Comparison of ENCODE assay signal across 30 cellular contexts in genomic region chr19:15120135-15121026, GRCh38. TPM values are rescaled to one million over a fixed set of nuclear protein-coding genes. Genes with fewer than 3 reads are reported as not detected.
DNase-seq lines count a peak whose midpoint lies in the region; ATAC-seq and TF ChIP-seq lines count a peak whose summit lies in the region.
"Had no signal": no experiment of that assay in that cellular context is flagged by ENCODE, and none has a peak within 500 bp of the region (broad histone marks: within the 10 kb centered on the region; RNA-seq: fewer than 3 reads in every experiment).

No MANE protein-coding gene starts in this region.

- in situ Hi-C loops in GM23248 (cut with MboI) = no loop called here

- TF ChIP-seq EP300 in suprapubic skin (IDR thresholded peaks at IDR 0.05) = no peak

- ATAC-seq in stimulated activated effector memory CD8-positive, alpha-beta T cell treated with anti-CD3 and anti-CD28 coated beads, Interleukin-12 subunit alpha, Interleukin-12 subunit beta, amount 100 ng/mL, for 72 hours = no peak
- ATAC-seq: GM12878, heart right ventricle, psoas muscle, SK-N-SH treated with all-trans-retinoic acid at 6 μM for 48 hours, upper lobe of right lung had no signal

- no peak overlapping the region for H3K27ac ChIP-seq in suprapubic skin
- no peak overlapping the region for H3K27ac ChIP-seq in GM23248
- no peak overlapping the region for H3K27ac ChIP-seq in thyroid gland
- H3K27ac ChIP-seq: ascending aorta, heart right ventricle, psoas muscle, upper lobe of right lung had no signal

- H4K20me1 ChIP-seq in GM23248 (ENCODE audit: insufficient read depth) = no peaks in the 10 kb centered on the region

- H3K27me3 Mint-ChIP-seq in activated naive CD8-positive, alpha-beta T cell treated with anti-CD3 and anti-CD28 coated beads for 36 hours = no peaks in the 10 kb centered on the region
- H3K27me3 Mint-ChIP-seq: activated naive CD4-positive, alpha-beta T cell treated with anti-CD3 and anti-CD28 coated beads, Interleukin-2, amount 50 U/mL, for 24 hours had no signal

- H3K4me3 Mint-ChIP-seq in activated naive CD8-positive, alpha-beta T cell treated with anti-CD3 and anti-CD28 coated beads for 36 hours = no peak overlapping the region
- no peak overlapping the region for H3K4me3 Mint-ChIP-seq in stimulated activated effector memory CD8-positive, alpha-beta T cell treated with anti-CD3 and anti-CD28 coated beads, Interleukin-12 subunit alpha, Interleukin-12 subunit beta, amount 100 ng/mL, for 72 hours
- H3K4me3 Mint-ChIP-seq: activated naive CD4-positive, alpha-beta T cell treated with anti-CD3 and anti-CD28 coated beads, Interleukin-2, amount 50 U/mL, for 24 hours; immature natural killer cell had no signal

- H3K36me3 ChIP-seq in suprapubic skin (peaks cover 74% of the 10 kb centered on the region), GM23248 (ENCODE audit: low read depth) (peaks cover 5% of the 10 kb centered on the region), thyroid gland (peaks cover 43 to 52% of the 10 kb centered on the region in 2 donors)

- peak; percentile 42 for DNase-seq in activated effector memory CD4-positive, alpha-beta T cell treated with anti-CD3 and anti-CD28 coated beads, Interleukin-2, amount 50 U/mL, for 16 hours
- no peak for DNase-seq in activated effector memory CD4-positive, alpha-beta T cell treated with Interleukin-2 at 50 U/mL for 16 hours
- DNase-seq in activated naive CD8-positive, alpha-beta T cell treated with anti-CD3 and anti-CD28 coated beads for 36 hours = no peak
- DNase-seq in iPS-NIHi11 (ENCODE audit: low spot score) = peak; percentile 43
- DNase-seq in stimulated activated effector memory CD8-positive, alpha-beta T cell treated with anti-CD3 and anti-CD28 coated beads, Interleukin-12 subunit alpha, Interleukin-12 subunit beta, amount 100 ng/mL, for 72 hours (ENCODE audit: low spot score in 2 of 2) = no peak
- no peak for DNase-seq in suprapubic skin (ENCODE audit: low spot score in 2 of 2)
- no peak for DNase-seq in GM23248
- DNase-seq in thyroid gland = no peak
- DNase-seq: activated CD4-positive, alpha-beta T cell treated with anti-CD3 and anti-CD28 coated beads, Interleukin-2, amount 50 U/mL, for 1 hour; DMS79; erythroblast; heart right ventricle; immature natural killer cell; Kasumi-1; NCI-H1048; NCI-H1930; psoas muscle; stimulated activated CD8-positive, alpha-beta memory T cell treated with anti-CD3 and anti-CD28 coated beads, Interleukin-4, amount 100 ng/mL, for 48 hours; upper lobe of right lung had no signal

- TF ChIP-seq POLR2A in suprapubic skin (IDR thresholded peaks at IDR 0.05) (no peak), thyroid gland (IDR thresholded peaks at IDR 0.05) (no peak)

- H3K4me2 ChIP-seq in GM23248 (ENCODE audit: unreplicated experiment) = no peak overlapping the region

- no peak for TF ChIP-seq CTCF in suprapubic skin (IDR thresholded peaks at IDR 0.05)
- TF ChIP-seq CTCF in thyroid gland (IDR thresholded peaks at IDR 0.05) = no peak

- H3K9me3 Mint-ChIP-seq in activated naive CD8-positive, alpha-beta T cell treated with anti-CD3 and anti-CD28 coated beads for 36 hours = no peaks in the 10 kb centered on the region
- no peaks in the 10 kb centered on the region for H3K9me3 Mint-ChIP-seq in stimulated activated effector memory CD8-positive, alpha-beta T cell treated with anti-CD3 and anti-CD28 coated beads, Interleukin-12 subunit alpha, Interleukin-12 subunit beta, amount 100 ng/mL, for 72 hours
- H3K9me3 Mint-ChIP-seq: activated naive CD4-positive, alpha-beta T cell treated with anti-CD3 and anti-CD28 coated beads, Interleukin-2, amount 50 U/mL, for 24 hours; immature natural killer cell had no signal

- H3K27ac Mint-ChIP-seq in activated naive CD8-positive, alpha-beta T cell treated with anti-CD3 and anti-CD28 coated beads for 36 hours = peak overlapping the region; percentile 58
- peak overlapping the region; percentile 75 for H3K27ac Mint-ChIP-seq in stimulated activated effector memory CD8-positive, alpha-beta T cell treated with anti-CD3 and anti-CD28 coated beads, Interleukin-12 subunit alpha, Interleukin-12 subunit beta, amount 100 ng/mL, for 72 hours

- WGBS in suprapubic skin = 91% methylated on average over 14 of the region's 14 CpGs
- whole genome bisulfite sequencing in GM23248 (ENCODE audit: low coverage in 1 of 2, low lambda C conversion rate in 2 of 2, missing lambda C conversion rate in 2 of 2), 2 experiments = 93 to 94% methylated on average over 14 of the region's 14 CpGs
- 91 to 96% methylated on average over 10 to 14 of the region's 14 CpGs for WGBS in thyroid gland, 2 donors

- H2AFZ ChIP-seq in GM23248 = no peak overlapping the region

- no peak overlapping the region for H3K9ac ChIP-seq in GM23248

- peaks cover 9% of the 10 kb centered on the region for H3K4me1 Mint-ChIP-seq in activated naive CD8-positive, alpha-beta T cell treated with anti-CD3 and anti-CD28 coated beads for 36 hours
- peaks cover 21% of the 10 kb centered on the region for H3K4me1 Mint-ChIP-seq in stimulated activated effector memory CD8-positive, alpha-beta T cell treated with anti-CD3 and anti-CD28 coated beads, Interleukin-12 subunit alpha, Interleukin-12 subunit beta, amount 100 ng/mL, for 72 hours

- H3K9me2 ChIP-seq in GM23248 (ENCODE audit: insufficient read depth) = no peaks in the 10 kb centered on the region

- H3K9me3 ChIP-seq in suprapubic skin = no peaks in the 10 kb centered on the region
- H3K9me3 ChIP-seq in GM23248 (ENCODE audit: low read depth) = no peaks in the 10 kb centered on the region
- H3K9me3 ChIP-seq in thyroid gland = no peaks in the 10 kb centered on the region
- H3K9me3 ChIP-seq: ascending aorta, heart right ventricle, psoas muscle, upper lobe of right lung had no signal

- H3K36me3 Mint-ChIP-seq in activated naive CD8-positive, alpha-beta T cell treated with anti-CD3 and anti-CD28 coated beads for 36 hours = peaks cover 37% of the 10 kb centered on the region
- peaks cover 65% of the 10 kb centered on the region for H3K36me3 Mint-ChIP-seq in stimulated activated effector memory CD8-positive, alpha-beta T cell treated with anti-CD3 and anti-CD28 coated beads, Interleukin-12 subunit alpha, Interleukin-12 subunit beta, amount 100 ng/mL, for 72 hours

- no peak overlapping the region for H3K4me3 ChIP-seq in suprapubic skin
- no peak overlapping the region for H3K4me3 ChIP-seq in GM23248
- no peak overlapping the region for H3K4me3 ChIP-seq in thyroid gland (replicated peaks in 1 of 3)
- H3K4me3 ChIP-seq: ascending aorta, GM12878, heart right ventricle, psoas muscle, upper lobe of right lung had no signal

- H3K4me1 ChIP-seq in suprapubic skin (peaks cover 22% of the 10 kb centered on the region), GM23248 (ENCODE audit: insufficient read depth) (peaks cover 5% of the 10 kb centered on the region; the same call in 1 of the 2 replicates), thyroid gland (peaks cover 18 to 20% of the 10 kb centered on the region in 2 donors)

- intact Hi-C loops in thyroid gland (cut with DNase I) = no loop called here

- H3K27me3 ChIP-seq in suprapubic skin (no peaks in the 10 kb centered on the region), GM23248 (replicated peaks; ENCODE audit: insufficient read depth) (no peaks in the 10 kb centered on the region), thyroid gland (no peaks in the 10 kb centered on the region)
- H3K27me3 ChIP-seq: ascending aorta, heart right ventricle, upper lobe of right lung had no signal

- H3F3A ChIP-seq in GM23248 (ENCODE audit: insufficient read depth) = no peaks in the 10 kb centered on the region

- peaks cover 22% of the 10 kb centered on the region for H3K79me2 ChIP-seq in GM23248 (ENCODE audit: insufficient read depth)

RNA-seq across cellular contexts. Expression of gene SYDE1, which starts 13.2 kb away (rescaled TPM):
- 1 to 10 TPM; 1.6 to 2.4 TPM for total RNA-seq in activated naive CD8-positive, alpha-beta T cell treated with anti-CD3 and anti-CD28 coated beads for 36 hours
- total RNA-seq in suprapubic skin (10 to 100 TPM in 1 of 4 donors, 1 to 10 TPM in 3; 3.8 to 17.8 (median 6.8) TPM), thyroid gland (10 to 100 TPM; 12.6 to 17.9 (median 15.5) TPM)
- total RNA-seq in GM23248 (2014; rRNA removed; shearing (Covaris generic)) = 104 and 113 TPM in 2 replicates
- 15.6 and 16.2 TPM in 2 replicates for polyA plus RNA-seq in GM23248 (2016; fragmentation: Nextera tagmentation; extraction: Ambion mirVana)
- total RNA-seq: GM12878, mononuclear cell had no signal
- polyA plus RNA-seq: GM12878, immature natural killer cell, neural cell had no signal

RNA-seq across cellular contexts. Expression of gene OR1I1, which starts 38.4 kb away (rescaled TPM):
- not detected for total RNA-seq in activated naive CD8-positive, alpha-beta T cell treated with anti-CD3 and anti-CD28 coated beads for 36 hours
- total RNA-seq in suprapubic skin = not detected
- not detected in 2 replicates for total RNA-seq in GM23248 (2014; rRNA removed; shearing (Covaris generic))
- not detected in 2 replicates for polyA plus RNA-seq in GM23248 (2016; fragmentation: Nextera tagmentation; extraction: Ambion mirVana)
- not detected for total RNA-seq in thyroid gland
- total RNA-seq: ascending aorta; cerebellum; fibroblast of villous mesenchyme; GM12878; heart right ventricle; liver; mononuclear cell; psoas muscle; skeletal muscle tissue; T-helper 2 cell treated with Interferon-gamma antibody and Interleukin-4, amounts not matched to agents 100 ng/mL and 5 ng/mL, for 36 hours; upper lobe of right lung had no signal
- polyA plus RNA-seq: GM12878, heart right ventricle, immature natural killer cell, liver, neural cell, psoas muscle had no signal

Comparison
In these comparisons a context has a peak if more than half of its experiments do, and no peak if none do; other contexts are left out.
1. DNase-seq: peak in activated effector memory CD4-positive, alpha-beta T cell treated with anti-CD3 and anti-CD28 coated beads, Interleukin-2, amount 50 U/mL, for 16 hours (single experiment) and iPS-NIHi11 (single experiment); none in activated effector memory CD4-positive, alpha-beta T cell treated with Interleukin-2 at 50 U/mL for 16 hours (single experiment), activated naive CD8-positive, alpha-beta T cell treated with anti-CD3 and anti-CD28 coated beads for 36 hours (single experiment), stimulated activated effector memory CD8-positive, alpha-beta T cell treated with anti-CD3 and anti-CD28 coated beads, Interleukin-12 subunit alpha, Interleukin-12 subunit beta, amount 100 ng/mL, for 72 hours (0 of 2), suprapubic skin (0 of 2), GM23248 (single experiment) and thyroid gland (0 of 2).